Comparison of ENCODE assay signal across 14 cellular contexts in genomic region chr3:129597792-129598381, GRCh38. TPM values are rescaled to one million over a fixed set of nuclear protein-coding genes. Genes with fewer than 3 reads are reported as not detected.
DNase-seq lines count a peak whose midpoint lies in the region; ATAC-seq, FAIRE-seq and TF ChIP-seq lines count a peak whose summit lies in the region.
"Had no signal": no experiment of that assay in that cellular context is flagged by ENCODE, and none has a peak within 500 bp of the region (broad histone marks: within the 10 kb centered on the region; RNA-seq: fewer than 3 reads in every experiment).

No MANE protein-coding gene starts in this region.

- H3K4me3 ChIP-seq in DND-41 (ENCODE audit: low read depth in 1 of 2, low read length in 2 of 2): 0 out of 4 replicates have a peak overlapping the region, but pooled peaks of 1 of the 2 experiments have one; percentile 11
- H3K4me3 ChIP-seq in SJSA1: no peak overlapping the region
- H3K4me3 ChIP-seq in sigmoid colon: no peak overlapping the region

- intact Hi-C loops in sigmoid colon (cut with DNase I): loop anchor here (5.0 kb wide), 1 partner anchor 36 kb away; no protein-coding TSS in a partner anchor
- intact Hi-C loops in activated CD4-positive, alpha-beta memory T cell treated with anti-CD3 and anti-CD28 coated beads for 36 hours (cut with micrococcal nuclease): no loop called here

- peak overlapping the region; percentile 100 for H3K4me2 ChIP-seq in DND-41 (ENCODE audit: insufficient read depth, low read length)

- H3K4me3 Mint-ChIP-seq in activated CD4-positive, alpha-beta memory T cell treated with anti-CD3 and anti-CD28 coated beads for 36 hours: no peak overlapping the region
- H3K4me3 Mint-ChIP-seq: stimulated activated naive CD8-positive, alpha-beta T cell treated with anti-CD3 and anti-CD28 coated beads, Interleukin-15, amount 100 ng/mL, for 72 hours; T-helper 2 cell treated with Interferon-gamma antibody and Interleukin-4, amounts not matched to agents 5 μg/mL and 100 μg/mL, for 36 hours had no signal

- H3K9me3 ChIP-seq in DND-41 (ENCODE audit: insufficient read depth, low read length, severe bottlenecking) (no peaks in the 10 kb centered on the region), SJSA1 (replicated peaks) (no peaks in the 10 kb centered on the region), sigmoid colon (no peaks in the 10 kb centered on the region)

- no peaks in the 10 kb centered on the region for H3K36me3 Mint-ChIP-seq in activated CD4-positive, alpha-beta memory T cell treated with anti-CD3 and anti-CD28 coated beads for 36 hours

- TF ChIP-seq POLR2A in sigmoid colon (IDR thresholded peaks at IDR 0.05) (no peak), GM12892 (IDR thresholded peaks at IDR 0.05; ENCODE audit: low read depth, low read length) (no peak)

- peaks cover 100% of the 10 kb centered on the region for H3K4me1 ChIP-seq in DND-41 (ENCODE audit: insufficient read depth, low read length)
- H3K4me1 ChIP-seq in SJSA1 (replicated peaks): peaks cover 62% of the 10 kb centered on the region
- H3K4me1 ChIP-seq in foreskin keratinocyte: no peaks in the 10 kb centered on the region
- H3K4me1 ChIP-seq in sigmoid colon: peaks cover 0 to 85% (median 79%) of the 10 kb centered on the region in 4 donors

- peaks cover 81% of the 10 kb centered on the region for H4K20me1 ChIP-seq in DND-41 (ENCODE audit: insufficient read depth, low read length)

- POLR2A ChIA-PET in activated CD4-positive, alpha-beta memory T cell treated with anti-CD3 and anti-CD28 coated beads for 36 hours (lab: Charles Lee): no interaction called here

- ATAC-seq in DND-41 (ENCODE audit: insufficient read depth, low read depth) (no peak), foreskin keratinocyte (peak; percentile 4), GM18870 (IDR thresholded peaks at IDR 0.05; ENCODE audit: unreplicated experiment) (no peak)
- ATAC-seq: stimulated activated naive CD8-positive, alpha-beta T cell treated with anti-CD3 and anti-CD28 coated beads, Interleukin-15, amount 100 ng/mL, for 72 hours had no signal

- H3K9ac ChIP-seq in DND-41 (ENCODE audit: low read depth, low read length): peak overlapping the region; percentile 13; the same call in 1 of the 2 replicates

- 67 to 72% methylated on average over 12 of the region's 12 CpGs for WGBS in sigmoid colon, 2 donors

- H3K9me3 Mint-ChIP-seq in activated CD4-positive, alpha-beta memory T cell treated with anti-CD3 and anti-CD28 coated beads for 36 hours: no peaks in the 10 kb centered on the region
- H3K9me3 Mint-ChIP-seq: stimulated activated naive CD8-positive, alpha-beta T cell treated with anti-CD3 and anti-CD28 coated beads, Interleukin-15, amount 100 ng/mL, for 72 hours; T-helper 2 cell treated with Interferon-gamma antibody and Interleukin-4, amounts not matched to agents 5 μg/mL and 100 μg/mL, for 36 hours had no signal

- H3K27ac ChIP-seq in DND-41 (ENCODE audit: low read length): peak overlapping the region; percentile 96
- peak overlapping the region; percentile 75 for H3K27ac ChIP-seq in SJSA1
- no peak overlapping the region for H3K27ac ChIP-seq in foreskin keratinocyte
- H3K27ac ChIP-seq in sigmoid colon: peak overlapping the region; percentile 72 to 82 (median 78)

- H3K36me3 ChIP-seq in DND-41 (ENCODE audit: insufficient read depth, low read length): peaks cover 74% of the 10 kb centered on the region
- H3K36me3 ChIP-seq in SJSA1: peaks cover 39% of the 10 kb centered on the region
- H3K36me3 ChIP-seq in sigmoid colon: no peaks in the 10 kb centered on the region

- FAIRE-seq in GM12892 (lab: Jason Lieb, UNC): no peak

- H3K27me3 Mint-ChIP-seq in activated CD4-positive, alpha-beta memory T cell treated with anti-CD3 and anti-CD28 coated beads for 36 hours: no peaks in the 10 kb centered on the region

- TF ChIP-seq EP300 in sigmoid colon (IDR thresholded peaks at IDR 0.05): no peak

- TF ChIP-seq CTCF in DND-41 (IDR thresholded peaks at IDR 0.05; ENCODE audit: borderline replicate concordance, extremely low read depth, low read length, poor library complexity, severe bottlenecking) (no peak), foreskin keratinocyte (conservative IDR thresholded peaks at IDR 0.05) (no peak), sigmoid colon (IDR thresholded peaks at IDR 0.05) (no peak)

- H3K4me1 Mint-ChIP-seq in activated CD4-positive, alpha-beta memory T cell treated with anti-CD3 and anti-CD28 coated beads for 36 hours (ENCODE audit: low read depth): peaks cover 14% of the 10 kb centered on the region

- H3K27me3 ChIP-seq in DND-41 (ENCODE audit: insufficient read depth, low read length, poor library complexity): no peaks in the 10 kb centered on the region
- H3K27me3 ChIP-seq in SJSA1 (replicated peaks): no peaks in the 10 kb centered on the region
- H3K27me3 ChIP-seq in foreskin keratinocyte: peaks cover 19% of the 10 kb centered on the region
- no peaks in the 10 kb centered on the region for H3K27me3 ChIP-seq in sigmoid colon

- H3K79me2 ChIP-seq in DND-41 (ENCODE audit: insufficient read depth, low read length): peaks cover 85% of the 10 kb centered on the region

- no peak overlapping the region for H2AFZ ChIP-seq in DND-41 (ENCODE audit: low read depth, low read length)

- CTCF ChIA-PET in activated CD4-positive, alpha-beta memory T cell treated with anti-CD3 and anti-CD28 coated beads for 36 hours (lab: Charles Lee): no interaction called here

- DNase-seq in DND-41 (peak; percentile 45), SJSA1 (ENCODE audit: low read depth in 1 of 2, low spot score in 2 of 2) (peak in 1 of 2 experiments; percentile 14), foreskin keratinocyte (no peak), sigmoid colon (no peak), GM12892 (ENCODE audit: insufficient read length) (no peak), SIG-M5 treated with dmso at 0.1 percent for 504 hours (lab: John Stamatoyannopoulos, UW; ENCODE audit: unreplicated experiment) (no peak)
- no peak for DNase-seq in activated CD4-positive, alpha-beta memory T cell treated with anti-CD3 and anti-CD28 coated beads for 36 hours
- DNase-seq: activated gamma-delta T cell treated with Interleukin-2 at 50 U/mL for 16 hours; foreskin melanocyte; NCI-H1694 treated with DMSO at 0.1 percent for 48 hours; stimulated activated naive CD8-positive, alpha-beta T cell treated with anti-CD3 and anti-CD28 coated beads, Interleukin-15, amount 100 ng/mL, for 72 hours had no signal

- H3K27ac Mint-ChIP-seq in activated CD4-positive, alpha-beta memory T cell treated with anti-CD3 and anti-CD28 coated beads for 36 hours: no peak overlapping the region
- H3K27ac Mint-ChIP-seq: stimulated activated naive CD8-positive, alpha-beta T cell treated with anti-CD3 and anti-CD28 coated beads, Interleukin-15, amount 100 ng/mL, for 72 hours; T-helper 2 cell treated with Interferon-gamma antibody and Interleukin-4, amounts not matched to agents 5 μg/mL and 100 μg/mL, for 36 hours had no signal

RNA-seq across cellular contexts. Expression of gene PLXND1, which starts 8.6 kb away (rescaled TPM):
- 80.1 and 91.6 TPM in 2 replicates for total RNA-seq in SJSA1 (2014; rRNA removed; shearing (Covaris generic))
- total RNA-seq in foreskin keratinocyte (1.8 and 3.1 TPM in 2 replicates), sigmoid colon (10 to 100 TPM; 36.9 to 77.0 (median 61.8) TPM)
- polyA plus RNA-seq in foreskin keratinocyte (1.3 and 2.5 TPM in 2 replicates), sigmoid colon (10 to 100 TPM in 2 of 3 donors, 1 to 10 TPM in 1; 9.6 to 42.0 (median 15.7) TPM)
- 0.38 TPM for polyA plus RNA-seq in GM12892 (2012; ENCODE audit: missing spikeins)
- 1 to 10 TPM; 7.2 to 8.6 TPM for total RNA-seq in activated CD4-positive, alpha-beta memory T cell treated with anti-CD3 and anti-CD28 coated beads for 36 hours

RNA-seq across cellular contexts. Expression of gene H1-8, which starts 54.9 kb away (rescaled TPM):
- total RNA-seq in SJSA1 (2014; rRNA removed; shearing (Covaris generic)): not detected in 2 replicates
- total RNA-seq in foreskin keratinocyte (not detected in 2 replicates), sigmoid colon (not detected)
- polyA plus RNA-seq in foreskin keratinocyte (not detected in 2 replicates), sigmoid colon (not detected)
- not detected for polyA plus RNA-seq in GM12892 (2012; ENCODE audit: missing spikeins)
- not detected for total RNA-seq in activated CD4-positive, alpha-beta memory T cell treated with anti-CD3 and anti-CD28 coated beads for 36 hours
- total RNA-seq: pulmonary artery endothelial cell had no signal
